17 cellular contexts compared by ENCODE assay signal in the genomic region with DNA sequence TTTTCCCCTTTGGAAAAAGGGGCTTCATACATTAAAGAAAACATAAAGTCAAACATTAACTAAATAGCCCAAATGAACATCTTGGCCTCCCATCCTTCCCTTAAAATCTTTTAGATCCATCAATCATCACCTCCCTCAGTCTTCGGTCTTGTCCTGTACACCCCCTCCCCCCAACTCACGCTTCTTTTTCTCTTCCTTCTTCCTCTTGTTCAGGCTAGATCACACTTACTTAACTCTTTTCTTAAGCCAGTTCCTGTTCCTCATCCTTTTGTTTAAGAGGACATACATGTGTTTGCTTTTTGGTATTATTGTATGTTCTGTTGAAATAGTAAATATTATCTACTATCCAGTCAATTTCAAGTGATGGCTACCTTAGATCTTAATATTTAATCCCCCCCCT.
"Had no signal": no experiment of that assay in that cellular context is flagged by ENCODE, and none has a peak within 500 bp of the region (broad histone marks: within the 10 kb centered on the region; RNA-seq: fewer than 3 reads in every experiment).

No MANE protein-coding gene starts in this region.

- H3K27ac Mint-ChIP-seq: activated CD4-positive, alpha-beta memory T cell treated with anti-CD3 and anti-CD28 coated beads, Interleukin-2, amount 10 ng/mL, durations not matched to agents 7 days and 5 days; activated T-cell treated with anti-CD3 and anti-CD28 coated beads, Interleukin-2, amount 50 U/mL, for 24 hours; effector memory CD8-positive, alpha-beta T cell; immature natural killer cell; mesothelial cell of epicardium; stimulated activated naive CD8-positive, alpha-beta T cell treated with anti-CD3 and anti-CD28 coated beads, Interleukin-15, Interleukin-2, amounts not matched to agents 100 ng/mL and 50 ng/mL, for 24 hours; WTC11 had no signal

- DNase-seq: activated CD4-positive, alpha-beta memory T cell treated with anti-CD3 and anti-CD28 coated beads, Interleukin-2, amount 10 ng/mL, durations not matched to agents 7 days and 5 days; activated CD4-positive, alpha-beta T cell treated with anti-CD3 and anti-CD28 coated beads for 4 hours; activated effector memory CD4-positive, alpha-beta T cell treated with Interleukin-2 at 50 U/mL for 16 hours; activated naive CD4-positive, alpha-beta T cell treated with anti-CD3 and anti-CD28 coated beads, Interleukin-2, amount 50 U/mL, for 16 hours; activated T-cell treated with anti-CD3 and anti-CD28 coated beads, Interleukin-2, amount 50 U/mL, for 24 hours; dermis blood vessel endothelial cell; effector memory CD8-positive, alpha-beta T cell; heart left ventricle; immature natural killer cell; pancreas; stimulated activated CD4-positive, alpha-beta T cell treated with anti-CD3 and anti-CD28 coated beads, Interleukin-15, amount 100 ng/mL, for 24 hours; stimulated activated CD4-positive, alpha-beta T cell treated with anti-CD3 and anti-CD28 coated beads, Interleukin-4, amount 100 ng/mL, for 1 hour; trophoblast cell had no signal

- ATAC-seq: effector memory CD8-positive, alpha-beta T cell; heart left ventricle; pancreas; WTC11 had no signal

- H3K27me3 Mint-ChIP-seq: activated T-cell treated with anti-CD3 and anti-CD28 coated beads, Interleukin-2, amount 50 U/mL, for 24 hours; stimulated activated naive CD8-positive, alpha-beta T cell treated with anti-CD3 and anti-CD28 coated beads, Interleukin-15, Interleukin-2, amounts not matched to agents 100 ng/mL and 50 ng/mL, for 24 hours had no signal

- H3K9me3 Mint-ChIP-seq: effector memory CD8-positive, alpha-beta T cell had no signal

- H3K4me3 Mint-ChIP-seq: activated CD4-positive, alpha-beta memory T cell treated with anti-CD3 and anti-CD28 coated beads, Interleukin-2, amount 10 ng/mL, durations not matched to agents 7 days and 5 days; activated T-cell treated with anti-CD3 and anti-CD28 coated beads, Interleukin-2, amount 50 U/mL, for 24 hours; effector memory CD8-positive, alpha-beta T cell; immature natural killer cell; mesothelial cell of epicardium; neural crest cell; stimulated activated naive CD8-positive, alpha-beta T cell treated with anti-CD3 and anti-CD28 coated beads, Interleukin-15, Interleukin-2, amounts not matched to agents 100 ng/mL and 50 ng/mL, for 24 hours; WTC11 had no signal

- H3K4me1 Mint-ChIP-seq: activated CD4-positive, alpha-beta memory T cell treated with anti-CD3 and anti-CD28 coated beads, Interleukin-2, amount 10 ng/mL, durations not matched to agents 7 days and 5 days; immature natural killer cell had no signal
